Comparison of ENCODE assay signal across 1 cellular context in the genomic region with DNA sequence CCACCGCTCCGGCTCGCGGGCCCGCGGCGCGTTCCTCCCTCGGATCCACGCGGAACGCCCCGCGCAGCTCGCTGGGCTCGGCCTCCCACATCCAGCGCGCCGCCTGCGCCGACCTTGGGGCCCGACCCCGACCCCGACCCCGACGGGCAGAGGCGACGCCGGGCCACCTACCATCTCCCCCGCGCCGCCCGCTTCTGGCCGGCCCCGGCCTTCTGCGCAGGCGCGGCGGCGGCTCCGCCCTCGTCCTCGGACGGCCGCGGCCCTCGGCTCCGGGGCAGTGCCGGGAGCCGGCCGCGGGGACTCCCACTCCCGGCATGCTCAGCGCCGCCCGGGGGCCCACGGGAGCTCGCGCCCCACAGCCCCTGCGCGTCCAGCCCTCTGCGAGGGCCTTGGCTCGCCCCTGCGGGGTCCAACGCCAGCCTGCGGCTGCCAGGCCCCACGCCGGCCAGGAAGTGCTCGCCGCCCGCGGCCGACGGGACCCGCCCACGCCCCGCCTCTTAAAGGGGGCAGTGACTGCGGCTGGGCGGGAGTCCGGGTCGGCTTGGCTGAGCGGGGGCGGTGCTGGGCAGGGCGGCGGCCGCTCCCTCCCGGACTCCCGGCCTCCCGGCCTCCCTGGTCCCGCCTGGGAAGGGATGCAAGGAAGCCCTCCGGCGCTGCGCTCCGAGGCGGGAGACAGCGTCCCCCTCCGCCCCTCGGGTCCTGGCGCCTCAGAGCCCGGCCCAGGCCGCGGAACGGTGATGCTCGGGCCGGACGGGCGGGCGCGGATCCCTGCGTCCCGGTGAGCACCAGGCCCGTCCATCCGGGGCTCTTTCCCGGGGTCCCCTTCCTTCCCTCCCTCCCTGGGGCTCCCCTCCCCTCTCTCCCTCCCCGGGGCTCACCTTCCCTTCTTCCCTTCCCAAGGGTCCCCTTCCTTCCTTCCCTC.
TF ChIP-seq lines count a peak whose summit lies in the region.

A gene (minus strand): TSS at position 216 of the 922 bp plus-strand sequence. CDS start 42 bp downstream, at position 174.

TF ChIP-seq in HepG2, 621 proteins besides CTCF, POLR2A, EP300 and RAD21 (continued from another document and continues in another):
- TF ChIP-seq, protein P1, sequence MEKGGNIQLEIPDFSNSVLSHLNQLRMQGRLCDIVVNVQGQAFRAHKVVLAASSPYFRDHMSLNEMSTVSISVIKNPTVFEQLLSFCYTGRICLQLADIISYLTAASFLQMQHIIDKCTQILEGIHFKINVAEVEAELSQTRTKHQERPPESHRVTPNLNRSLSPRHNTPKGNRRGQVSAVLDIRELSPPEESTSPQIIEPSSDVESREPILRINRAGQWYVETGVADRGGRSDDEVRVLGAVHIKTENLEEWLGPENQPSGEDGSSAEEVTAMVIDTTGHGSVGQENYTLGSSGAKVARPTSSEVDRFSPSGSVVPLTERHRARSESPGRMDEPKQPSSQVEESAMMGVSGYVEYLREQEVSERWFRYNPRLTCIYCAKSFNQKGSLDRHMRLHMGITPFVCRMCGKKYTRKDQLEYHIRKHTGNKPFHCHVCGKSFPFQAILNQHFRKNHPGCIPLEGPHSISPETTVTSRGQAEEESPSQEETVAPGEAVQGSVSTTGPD (CRISPR knock-in tag; IDR thresholded peaks at IDR 0.05) = no peak
- no peak for TF ChIP-seq ZNF567 (CRISPR knock-in tag; IDR thresholded peaks at IDR 0.05; ENCODE audit: borderline replicate concordance)
- TF ChIP-seq RFX1 (IDR thresholded peaks at IDR 0.05) = no peak
- TF ChIP-seq NR2F2 (IDR thresholded peaks at IDR 0.05; ENCODE audit: borderline replicate concordance, low read depth) = no peak; the same call in 1 of the 2 replicates
- no peak for TF ChIP-seq PAX8 (CRISPR knock-in tag; IDR thresholded peaks at IDR 0.05; ENCODE audit: borderline replicate concordance)
- TF ChIP-seq TAF1 (CRISPR knock-in tag; IDR thresholded peaks at IDR 0.05) = peak; percentile 64
- no peak for TF ChIP-seq TSC22D2 (CRISPR knock-in tag; IDR thresholded peaks at IDR 0.05; ENCODE audit: borderline replicate concordance)
- TF ChIP-seq ZNF607 (CRISPR knock-in tag; IDR thresholded peaks at IDR 0.05; ENCODE audit: borderline replicate concordance) = peak; percentile 67; the same call in 1 of the 2 replicates
- no peak; the same call in 1 of the 2 replicates for TF ChIP-seq CCDC6 (CRISPR knock-in tag; IDR thresholded peaks at IDR 0.05)
- TF ChIP-seq, protein P2, sequence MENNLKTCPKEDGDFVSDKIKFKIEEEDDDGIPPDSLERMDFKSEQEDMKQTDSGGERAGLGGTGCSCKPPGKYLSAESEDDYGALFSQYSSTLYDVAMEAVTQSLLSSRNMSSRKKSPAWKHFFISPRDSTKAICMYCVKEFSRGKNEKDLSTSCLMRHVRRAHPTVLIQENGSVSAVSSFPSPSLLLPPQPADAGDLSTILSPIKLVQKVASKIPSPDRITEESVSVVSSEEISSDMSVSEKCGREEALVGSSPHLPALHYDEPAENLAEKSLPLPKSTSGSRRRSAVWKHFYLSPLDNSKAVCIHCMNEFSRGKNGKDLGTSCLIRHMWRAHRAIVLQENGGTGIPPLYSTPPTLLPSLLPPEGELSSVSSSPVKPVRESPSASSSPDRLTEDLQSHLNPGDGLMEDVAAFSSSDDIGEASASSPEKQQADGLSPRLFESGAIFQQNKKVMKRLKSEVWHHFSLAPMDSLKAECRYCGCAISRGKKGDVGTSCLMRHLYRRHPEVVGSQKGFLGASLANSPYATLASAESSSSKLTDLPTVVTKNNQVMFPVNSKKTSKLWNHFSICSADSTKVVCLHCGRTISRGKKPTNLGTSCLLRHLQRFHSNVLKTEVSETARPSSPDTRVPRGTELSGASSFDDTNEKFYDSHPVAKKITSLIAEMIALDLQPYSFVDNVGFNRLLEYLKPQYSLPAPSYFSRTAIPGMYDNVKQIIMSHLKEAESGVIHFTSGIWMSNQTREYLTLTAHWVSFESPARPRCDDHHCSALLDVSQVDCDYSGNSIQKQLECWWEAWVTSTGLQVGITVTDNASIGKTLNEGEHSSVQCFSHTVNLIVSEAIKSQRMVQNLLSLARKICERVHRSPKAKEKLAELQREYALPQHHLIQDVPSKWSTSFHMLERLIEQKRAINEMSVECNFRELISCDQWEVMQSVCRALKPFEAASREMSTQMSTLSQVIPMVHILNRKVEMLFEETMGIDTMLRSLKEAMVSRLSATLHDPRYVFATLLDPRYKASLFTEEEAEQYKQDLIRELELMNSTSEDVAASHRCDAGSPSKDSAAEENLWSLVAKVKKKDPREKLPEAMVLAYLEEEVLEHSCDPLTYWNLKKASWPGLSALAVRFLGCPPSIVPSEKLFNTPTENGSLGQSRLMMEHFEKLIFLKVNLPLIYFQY (CRISPR knock-in tag; IDR thresholded peaks at IDR 0.05; ENCODE audit: borderline replicate concordance) = no peak; the same call in 1 of the 2 replicates
- TF ChIP-seq, protein P3, sequence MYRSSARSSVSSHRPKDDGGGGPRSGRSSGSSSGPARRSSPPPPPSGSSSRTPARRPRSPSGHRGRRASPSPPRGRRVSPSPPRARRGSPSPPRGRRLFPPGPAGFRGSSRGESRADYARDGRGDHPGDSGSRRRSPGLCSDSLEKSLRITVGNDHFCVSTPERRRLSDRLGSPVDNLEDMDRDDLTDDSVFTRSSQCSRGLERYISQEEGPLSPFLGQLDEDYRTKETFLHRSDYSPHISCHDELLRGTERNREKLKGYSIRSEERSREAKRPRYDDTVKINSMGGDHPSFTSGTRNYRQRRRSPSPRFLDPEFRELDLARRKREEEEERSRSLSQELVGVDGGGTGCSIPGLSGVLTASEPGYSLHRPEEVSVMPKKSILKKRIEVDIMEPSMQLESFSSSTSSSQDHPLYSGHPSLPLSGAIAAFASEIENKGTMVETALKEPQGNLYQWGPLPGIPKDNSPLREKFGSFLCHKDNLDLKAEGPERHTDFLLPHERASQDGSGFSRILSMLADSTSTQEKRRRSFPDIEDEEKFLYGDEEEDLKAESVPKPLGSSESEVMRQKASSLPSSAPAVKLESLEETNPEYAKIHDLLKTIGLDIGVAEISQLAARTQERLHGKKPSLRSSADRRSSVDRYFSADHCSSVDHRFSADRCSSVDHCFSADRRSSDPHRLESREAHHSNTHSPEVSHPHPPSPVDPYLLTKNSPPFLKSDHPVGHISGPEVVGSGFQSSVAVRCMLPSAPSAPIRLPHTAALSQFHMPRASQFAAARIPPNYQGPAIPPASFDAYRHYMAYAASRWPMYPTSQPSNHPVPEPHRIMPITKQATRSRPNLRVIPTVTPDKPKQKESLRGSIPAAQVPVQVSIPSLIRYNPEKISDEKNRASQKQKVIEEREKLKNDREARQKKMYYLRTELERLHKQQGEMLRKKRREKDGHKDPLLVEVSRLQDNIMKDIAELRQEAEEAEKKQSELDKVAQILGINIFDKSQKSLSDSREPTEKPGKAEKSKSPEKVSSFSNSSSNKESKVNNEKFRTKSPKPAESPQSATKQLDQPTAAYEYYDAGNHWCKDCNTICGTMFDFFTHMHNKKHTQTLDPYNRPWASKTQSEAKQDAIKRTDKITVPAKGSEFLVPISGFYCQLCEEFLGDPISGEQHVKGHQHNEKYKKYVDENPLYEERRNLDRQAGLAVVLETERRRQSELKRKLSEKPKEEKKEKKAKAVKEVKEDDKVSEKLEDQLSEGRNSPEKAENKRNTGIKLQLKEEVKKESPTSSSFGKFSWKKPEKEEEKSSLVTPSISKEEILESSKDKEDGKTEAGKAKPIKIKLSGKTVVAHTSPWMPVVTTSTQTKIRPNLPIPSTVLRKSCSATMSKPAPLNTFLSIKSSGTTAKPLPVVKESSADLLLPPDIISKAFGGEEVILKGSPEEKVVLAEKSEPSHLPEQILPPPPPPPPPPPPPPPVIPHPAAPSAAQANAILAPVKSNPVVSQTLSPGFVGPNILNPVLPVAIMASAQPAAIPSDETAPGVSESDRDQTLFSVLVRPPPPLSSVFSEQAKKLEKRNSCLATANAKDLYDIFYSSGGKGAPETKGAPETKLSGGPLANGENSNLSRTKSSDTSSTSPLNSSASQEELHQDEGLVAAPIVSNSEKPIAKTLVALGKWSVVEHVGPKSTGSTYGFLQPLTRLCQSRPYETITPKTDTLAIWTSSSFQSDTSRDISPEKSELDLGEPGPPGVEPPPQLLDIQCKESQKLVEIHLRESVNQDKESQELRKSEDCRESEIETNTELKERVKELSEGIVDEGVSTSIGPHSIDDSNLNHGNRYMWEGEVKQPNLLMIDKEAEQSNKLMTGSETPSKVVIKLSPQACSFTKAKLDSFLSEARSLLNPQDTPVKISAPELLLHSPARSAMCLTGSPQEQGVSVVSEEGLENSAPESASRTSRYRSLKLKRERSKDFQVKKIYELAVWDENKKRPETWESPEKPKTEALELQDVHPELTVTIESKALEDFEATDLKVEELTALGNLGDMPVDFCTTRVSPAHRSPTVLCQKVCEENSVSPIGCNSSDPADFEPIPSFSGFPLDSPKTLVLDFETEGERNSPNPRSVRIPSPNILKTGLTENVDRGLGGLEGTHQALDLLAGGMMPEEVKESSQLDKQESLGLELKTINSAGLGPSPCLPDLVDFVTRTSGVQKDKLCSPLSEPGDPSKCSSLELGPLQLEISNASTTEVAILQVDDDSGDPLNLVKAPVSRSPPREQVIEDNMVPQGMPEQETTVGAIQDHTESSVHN (CRISPR knock-in tag; IDR thresholded peaks at IDR 0.05) = no peak; the same call in 1 of the 2 replicates
- peak; percentile 86 for TF ChIP-seq ATF7-NPFF (CRISPR knock-in tag; IDR thresholded peaks at IDR 0.05; ENCODE audit: low read depth)
- TF ChIP-seq MIER3 (CRISPR knock-in tag; IDR thresholded peaks at IDR 0.05; ENCODE audit: borderline replicate concordance) = no peak
- no peak for TF ChIP-seq TRIM24 (CRISPR knock-in tag; IDR thresholded peaks at IDR 0.05)
- no peak for TF ChIP-seq AHR (CRISPR knock-in tag; IDR thresholded peaks at IDR 0.05)
- TF ChIP-seq, protein P4, sequence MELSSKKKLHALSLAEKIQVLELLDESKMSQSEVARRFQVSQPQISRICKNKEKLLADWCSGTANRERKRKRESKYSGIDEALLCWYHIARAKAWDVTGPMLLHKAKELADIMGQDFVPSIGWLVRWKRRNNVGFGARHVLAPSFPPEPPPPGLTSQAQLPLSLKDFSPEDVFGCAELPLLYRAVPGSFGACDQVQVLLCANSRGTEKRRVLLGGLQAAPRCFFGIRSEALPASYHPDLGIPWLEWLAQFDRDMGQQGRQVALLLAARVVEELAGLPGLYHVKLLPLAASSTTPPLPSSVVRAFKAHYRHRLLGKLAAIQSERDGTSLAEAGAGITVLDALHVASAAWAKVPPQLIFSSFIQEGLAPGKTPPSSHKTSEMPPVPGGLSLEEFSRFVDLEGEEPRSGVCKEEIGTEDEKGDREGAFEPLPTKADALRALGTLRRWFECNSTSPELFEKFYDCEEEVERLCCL (CRISPR knock-in tag; IDR thresholded peaks at IDR 0.05; ENCODE audit: borderline replicate concordance) = no peak
- TF ChIP-seq, protein P5, sequence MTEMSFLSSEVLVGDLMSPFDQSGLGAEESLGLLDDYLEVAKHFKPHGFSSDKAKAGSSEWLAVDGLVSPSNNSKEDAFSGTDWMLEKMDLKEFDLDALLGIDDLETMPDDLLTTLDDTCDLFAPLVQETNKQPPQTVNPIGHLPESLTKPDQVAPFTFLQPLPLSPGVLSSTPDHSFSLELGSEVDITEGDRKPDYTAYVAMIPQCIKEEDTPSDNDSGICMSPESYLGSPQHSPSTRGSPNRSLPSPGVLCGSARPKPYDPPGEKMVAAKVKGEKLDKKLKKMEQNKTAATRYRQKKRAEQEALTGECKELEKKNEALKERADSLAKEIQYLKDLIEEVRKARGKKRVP (CRISPR knock-in tag; IDR thresholded peaks at IDR 0.05) = no peak
- no peak for TF ChIP-seq EZH2 (conservative IDR thresholded peaks at IDR 0.05; ENCODE audit: low read depth, low read length)
- TF ChIP-seq ZBTB38 (CRISPR knock-in tag; IDR thresholded peaks at IDR 0.05) = peak; percentile 74
- TF ChIP-seq, protein P6, sequence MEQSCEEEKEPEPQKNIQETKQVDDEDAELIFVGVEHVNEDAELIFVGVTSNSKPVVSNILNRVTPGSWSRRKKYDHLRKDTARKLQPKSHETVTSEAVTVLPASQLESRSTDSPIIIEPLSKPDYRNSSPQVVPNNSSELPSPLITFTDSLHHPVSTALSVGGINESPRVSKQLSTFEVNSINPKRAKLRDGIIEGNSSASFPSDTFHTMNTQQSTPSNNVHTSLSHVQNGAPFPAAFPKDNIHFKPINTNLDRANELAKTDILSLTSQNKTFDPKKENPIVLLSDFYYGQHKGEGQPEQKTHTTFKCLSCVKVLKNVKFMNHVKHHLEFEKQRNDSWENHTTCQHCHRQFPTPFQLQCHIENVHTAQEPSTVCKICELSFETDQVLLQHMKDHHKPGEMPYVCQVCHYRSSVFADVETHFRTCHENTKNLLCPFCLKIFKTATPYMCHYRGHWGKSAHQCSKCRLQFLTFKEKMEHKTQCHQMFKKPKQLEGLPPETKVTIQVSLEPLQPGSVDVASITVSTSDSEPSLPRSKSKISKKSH (CRISPR knock-in tag; IDR thresholded peaks at IDR 0.05; ENCODE audit: borderline replicate concordance) = no peak
- TF ChIP-seq ZNF672 (CRISPR knock-in tag; IDR thresholded peaks at IDR 0.05) = no peak
- TF ChIP-seq, protein P7, sequence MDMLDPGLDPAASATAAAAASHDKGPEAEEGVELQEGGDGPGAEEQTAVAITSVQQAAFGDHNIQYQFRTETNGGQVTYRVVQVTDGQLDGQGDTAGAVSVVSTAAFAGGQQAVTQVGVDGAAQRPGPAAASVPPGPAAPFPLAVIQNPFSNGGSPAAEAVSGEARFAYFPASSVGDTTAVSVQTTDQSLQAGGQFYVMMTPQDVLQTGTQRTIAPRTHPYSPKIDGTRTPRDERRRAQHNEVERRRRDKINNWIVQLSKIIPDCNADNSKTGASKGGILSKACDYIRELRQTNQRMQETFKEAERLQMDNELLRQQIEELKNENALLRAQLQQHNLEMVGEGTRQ (IDR thresholded peaks at IDR 0.05; ENCODE audit: low read depth, low read length) = no peak
- TF ChIP-seq, protein P7 (CRISPR knock-in tag; IDR thresholded peaks at IDR 0.05; ENCODE audit: borderline replicate concordance) = no peak
- no peak for TF ChIP-seq ZBTB1 (CRISPR knock-in tag; IDR thresholded peaks at IDR 0.05; ENCODE audit: borderline replicate concordance)
- TF ChIP-seq KLF15 (CRISPR knock-in tag; IDR thresholded peaks at IDR 0.05; ENCODE audit: borderline replicate concordance) = no peak
- TF ChIP-seq FOXA3 (CRISPR knock-in tag; IDR thresholded peaks at IDR 0.05) = peak; percentile 3; the same call in 1 of the 2 replicates
